In the genomic region with DNA sequence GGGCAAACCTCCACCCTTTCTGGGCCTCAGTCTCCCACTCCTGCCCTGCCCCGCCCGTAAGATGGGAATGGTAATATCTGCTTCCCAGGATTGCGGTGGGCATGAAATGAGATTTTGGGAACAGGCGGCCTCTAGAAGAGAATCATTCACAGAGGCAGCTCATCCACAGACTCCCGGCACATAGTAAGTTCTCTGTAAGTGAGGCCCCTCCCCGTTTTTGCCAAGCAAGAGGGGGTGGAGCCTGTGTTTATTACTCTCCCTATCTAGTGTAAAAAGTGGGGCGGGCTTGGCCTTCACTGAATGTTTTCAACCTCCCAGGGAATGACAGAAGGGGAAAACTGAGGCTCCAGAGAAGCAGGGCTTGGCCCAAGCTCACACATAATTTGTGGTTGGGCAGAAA, we compare ENCODE assay signal across 19 cellular contexts. TPM values are rescaled to one million over a fixed set of nuclear protein-coding genes. Genes with fewer than 3 reads are reported as not detected.
DNase-seq lines count a peak whose midpoint lies in the region; ATAC-seq, FAIRE-seq and TF ChIP-seq lines count a peak whose summit lies in the region.
"Had no signal": no experiment of that assay in that cellular context is flagged by ENCODE, and none has a peak within 500 bp of the region (broad histone marks: within the 10 kb centered on the region; RNA-seq: fewer than 3 reads in every experiment).

No MANE protein-coding gene starts in this region.

- no peaks in the 10 kb centered on the region for H3K27me3 ChIP-seq in H7 (ENCODE audit: control insufficient read depth, insufficient read depth, low read length)
- H3K27me3 ChIP-seq in Panc1 (ENCODE audit: control insufficient read depth, insufficient read depth, low read length): no peaks in the 10 kb centered on the region
- peaks cover 2% of the 10 kb centered on the region for H3K27me3 ChIP-seq in mammary epithelial cell (ENCODE audit: insufficient read depth, low read length)
- H3K27me3 ChIP-seq: BLaER1 treated with 17β-estradiol and CSF1 and Interleukin-3, amounts not matched to agents 10 nM and 100 nM; testis had no signal

- H3K79me2 ChIP-seq in mammary epithelial cell (ENCODE audit: insufficient read depth, low read length): no peaks in the 10 kb centered on the region

- DNase-seq in H7 (peak; percentile 68), Panc1 (ENCODE audit: low read depth, low spot score) (no peak), frontal cortex (ENCODE audit: low spot score in 2 of 2) (peak; percentile 27 to 54), posterior cingulate gyrus (peak in 8 of 10 donors; percentile 25 to 94 (median 63)), mammary epithelial cell (no peak), NCI-H2081 (lab: John Stamatoyannopoulos, UW) (no peak), D341Med (ENCODE audit: low spot score) (no peak)
- DNase-seq: activated CD4-positive, alpha-beta T cell treated with anti-CD3 and anti-CD28 coated beads, Interleukin-2, amount 10 ng/mL, durations not matched to agents 24 days and 14 days; effector memory CD4-positive, alpha-beta T cell; GOT3; NCI-H2029; NCI-H774; testis had no signal

- H2AFZ ChIP-seq in mammary epithelial cell (ENCODE audit: low read depth, low read length): no peak overlapping the region

- H3K9ac ChIP-seq in mammary epithelial cell (ENCODE audit: insufficient read depth, low read length): no peak overlapping the region
- H3K9ac ChIP-seq: BLaER1 treated with 17β-estradiol and CSF1 and Interleukin-3, amounts not matched to agents 10 nM and 100 nM had no signal

- POLR2A ChIA-PET in Panc1 (lab: Charles Lee): no interaction called here

- H3K4me1 ChIP-seq in Panc1 (ENCODE audit: control insufficient read depth, insufficient read depth, low read length) (no peaks in the 10 kb centered on the region), mammary epithelial cell (ENCODE audit: insufficient read depth, low read length) (no peaks in the 10 kb centered on the region)
- H3K4me1 ChIP-seq: breast epithelium had no signal

- dilution Hi-C loops in mammary epithelial cell (cut with HindIII; ENCODE audit: low sequenced_read_pairs): no loop called here

- WGBS in mammary epithelial cell (ENCODE audit: low coverage, missing lambda C conversion rate): 80% methylated on average over 7 of the region's 7 CpGs

- intact Hi-C loops in Panc1 (cut with micrococcal nuclease; ENCODE audit: unreplicated experiment): no loop called here
- intact Hi-C loops in posterior cingulate gyrus (cut with DNase I): loop anchor here (5.0 kb wide), 1 partner anchor 82 kb away; no protein-coding TSS in a partner anchor
- intact Hi-C loops in mammary epithelial cell (cut with micrococcal nuclease): no loop called here

- TF ChIP-seq CTCF in Panc1 (IDR thresholded peaks at IDR 0.05): no peak
- no peak for TF ChIP-seq CTCF in mammary epithelial cell (conservative IDR thresholded peaks at IDR 0.05 in 1 of 2, IDR thresholded peaks at IDR 0.05 in 1 of 2; ENCODE audit: extremely low read depth in 1 of 2, insufficient read depth in 1 of 2, low read depth in 1 of 2, low read length in 2 of 2)

- 0 out of 2 replicates have a peak, but pooled peaks have one; percentile 51 for ATAC-seq in Panc1
- ATAC-seq: activated naive CD4-positive, alpha-beta T cell treated with anti-CD3 and anti-CD28 coated beads, Interleukin-2, amount 50 U/mL, for 72 hours; sciatic nerve had no signal

- BruUV-seq in Panc1 (replicated peaks; lab: Mats Ljungman, UMichigan) (no TSS peak), mammary epithelial cell (replicated peaks; lab: Mats Ljungman, UMichigan) (no TSS peak)

- in situ Hi-C loops in Panc1 (cut with HindIII; ENCODE audit: low pct_unique_long_range_greater_than_20kb, low sequenced_read_pairs): no loop called here
- in situ Hi-C loops in mammary epithelial cell (cut with MboI; ENCODE audit: low sequenced_read_pairs in 2 of 2): no loop called here

- no peak overlapping the region for H3K4me2 ChIP-seq in mammary epithelial cell (ENCODE audit: insufficient read depth, low read depth, low read length)
- H3K4me2 ChIP-seq: BLaER1 treated with 17β-estradiol and CSF1 and Interleukin-3, amounts not matched to agents 10 nM and 100 nM had no signal

- FAIRE-seq in frontal cortex (lab: Jason Lieb, UNC): no peak
- FAIRE-seq: HTR-8/SVneo had no signal

- no peak overlapping the region for H3K27ac ChIP-seq in Panc1 (ENCODE audit: low read length)
- H3K27ac ChIP-seq in mammary epithelial cell (ENCODE audit: insufficient read depth, low read depth, low read length): no peak overlapping the region
- H3K27ac ChIP-seq: BLaER1 treated with 17β-estradiol and CSF1 and Interleukin-3, amounts not matched to agents 10 nM and 100 nM; breast epithelium; testis had no signal

- H4K20me1 ChIP-seq in mammary epithelial cell (ENCODE audit: insufficient read depth, low read length): no peaks in the 10 kb centered on the region
- H4K20me1 ChIP-seq: BLaER1 treated with 17β-estradiol and CSF1 and Interleukin-3, amounts not matched to agents 10 nM and 100 nM had no signal

- H3K4me3 ChIP-seq in H7 (ENCODE audit: insufficient read depth, low read depth, low read length) (no peak overlapping the region), Panc1 (ENCODE audit: low read depth in 2 of 2, low read length in 2 of 2) (no peak overlapping the region), mammary epithelial cell (replicated peaks in 1 of 3; ENCODE audit: insufficient read depth in 1 of 3, low read depth in 2 of 3, low read length in 3 of 3) (no peak overlapping the region)
- H3K4me3 ChIP-seq: BLaER1 treated with 17β-estradiol and CSF1 and Interleukin-3, amounts not matched to agents 10 nM and 100 nM; breast epithelium; testis had no signal

- H3K9me3 ChIP-seq in Panc1 (ENCODE audit: control insufficient read depth, insufficient read depth, low read depth, low read length): no peaks in the 10 kb centered on the region
- H3K9me3 ChIP-seq in mammary epithelial cell (replicated peaks; ENCODE audit: insufficient read depth, low read length): no peaks in the 10 kb centered on the region
- H3K9me3 ChIP-seq: BLaER1 treated with 17β-estradiol and CSF1 and Interleukin-3, amounts not matched to agents 10 nM and 100 nM; breast epithelium; testis had no signal

- CTCF ChIA-PET in Panc1 (lab: Charles Lee) (no interaction called here), mammary epithelial cell (lab: Charles Lee; ENCODE audit: low non-redundant PET) (no interaction called here)

- H3K36me3 ChIP-seq in H7 (replicated peaks; ENCODE audit: control insufficient read depth, insufficient read depth, low read length): no peaks in the 10 kb centered on the region
- no peaks in the 10 kb centered on the region for H3K36me3 ChIP-seq in Panc1 (ENCODE audit: control insufficient read depth, insufficient read depth, low read length)
- H3K36me3 ChIP-seq in mammary epithelial cell (ENCODE audit: insufficient read depth, low read length): no peaks in the 10 kb centered on the region
- H3K36me3 ChIP-seq: BLaER1 treated with 17β-estradiol and CSF1 and Interleukin-3, amounts not matched to agents 10 nM and 100 nM; breast epithelium had no signal

RNA-seq across cellular contexts. Expression of gene SUN5, which starts 20.0 kb away (rescaled TPM):
- total RNA-seq in H7 (2014; rRNA removed; shearing (Covaris generic)): not detected in 2 replicates
- total RNA-seq in Panc1 (2021; ENCODE audit: unreplicated experiment) (not detected), frontal cortex (not detected), mammary epithelial cell (not detected)
- not detected for polyA plus RNA-seq in Panc1 (2012; ENCODE audit: insufficient read length)
- polyA plus RNA-seq in mammary epithelial cell: not detected
- polyA minus RNA-seq in mammary epithelial cell: not detected
- total RNA-seq: activated CD4-positive, alpha-beta T cell treated with anti-CD3 and anti-CD28 coated beads, Interleukin-2, amount 10 ng/mL, durations not matched to agents 24 days and 14 days; activated naive CD4-positive, alpha-beta T cell treated with anti-CD3 and anti-CD28 coated beads, Interleukin-2, amount 50 U/mL, for 72 hours; breast epithelium; Daoy; sciatic nerve had no signal

RNA-seq across cellular contexts. Expression of gene BPIFB2, which starts 23.3 kb away (rescaled TPM):
- total RNA-seq in H7 (2014; rRNA removed; shearing (Covaris generic)): not detected in 2 replicates
- total RNA-seq in Panc1 (2021; ENCODE audit: unreplicated experiment) (not detected), frontal cortex (not detected), mammary epithelial cell (not detected)
- not detected for polyA plus RNA-seq in Panc1 (2012; ENCODE audit: insufficient read length)
- polyA plus RNA-seq in mammary epithelial cell: not detected
- polyA minus RNA-seq in mammary epithelial cell: not detected
- total RNA-seq: activated CD4-positive, alpha-beta T cell treated with anti-CD3 and anti-CD28 coated beads, Interleukin-2, amount 10 ng/mL, durations not matched to agents 24 days and 14 days; activated naive CD4-positive, alpha-beta T cell treated with anti-CD3 and anti-CD28 coated beads, Interleukin-2, amount 50 U/mL, for 72 hours; Daoy; sciatic nerve had no signal

RNA-seq across cellular contexts. Expression of gene BPIFB6, which starts 47.3 kb away (rescaled TPM):
- not detected in 2 replicates for total RNA-seq in H7 (2014; rRNA removed; shearing (Covaris generic))
- total RNA-seq in Panc1 (2021; ENCODE audit: unreplicated experiment) (not detected), frontal cortex (not detected), mammary epithelial cell (not detected)
- polyA plus RNA-seq in Panc1 (2012; ENCODE audit: insufficient read length): not detected
- not detected for polyA plus RNA-seq in mammary epithelial cell
- polyA minus RNA-seq in mammary epithelial cell: not detected
- total RNA-seq: activated CD4-positive, alpha-beta T cell treated with anti-CD3 and anti-CD28 coated beads, Interleukin-2, amount 10 ng/mL, durations not matched to agents 24 days and 14 days; activated naive CD4-positive, alpha-beta T cell treated with anti-CD3 and anti-CD28 coated beads, Interleukin-2, amount 50 U/mL, for 72 hours; breast epithelium; Daoy; sciatic nerve had no signal

Comparison
In these comparisons a context has a peak if more than half of its experiments do, and no peak if none do; other contexts are left out.
1. DNase-seq: peak in H7 (single experiment), frontal cortex (2 of 2) and posterior cingulate gyrus (8 of 10); none in Panc1 (single experiment), mammary epithelial cell (single experiment), NCI-H2081 (0 of 2) and D341Med (single experiment).